9 cellular contexts compared by ENCODE assay signal in the genomic region with DNA sequence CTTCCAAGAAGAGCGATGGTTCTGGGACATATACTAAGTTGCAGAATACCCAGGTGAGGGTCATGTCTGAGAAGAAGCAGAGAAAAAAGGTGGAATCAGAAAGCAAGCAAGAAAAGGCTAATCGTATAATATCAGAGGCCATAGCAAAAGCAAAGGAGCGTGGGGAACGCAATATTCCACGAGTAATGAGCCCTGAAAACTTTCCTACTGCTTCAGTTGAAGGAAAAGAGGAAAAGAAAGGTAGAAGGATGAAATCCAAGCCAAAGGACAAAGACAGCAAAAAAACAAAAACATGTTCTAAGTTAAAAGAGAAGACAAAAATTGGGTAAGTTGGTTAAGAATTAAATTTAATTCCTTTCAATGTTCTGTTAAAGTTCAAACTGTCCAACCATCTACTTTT.
DNase-seq lines count a peak whose midpoint lies in the region; ATAC-seq, FAIRE-seq and TF ChIP-seq lines count a peak whose summit lies in the region.
"Had no signal": no experiment of that assay in that cellular context is flagged by ENCODE, and none has a peak within 500 bp of the region (broad histone marks: within the 10 kb centered on the region; RNA-seq: fewer than 3 reads in every experiment).

No MANE protein-coding gene starts in this region.

- no peaks in the 10 kb centered on the region for H3K27me3 ChIP-seq in RWPE2 (ENCODE audit: insufficient read depth, poor library complexity, severe bottlenecking)
- H3K27me3 ChIP-seq in small intestine (ENCODE audit: control insufficient read depth in 2 of 2, insufficient read depth in 2 of 2, low read length in 2 of 2) = no peaks in the 10 kb centered on the region

- ATAC-seq in RWPE2 (ENCODE audit: low read depth) (no peak), HG03521 (IDR thresholded peaks at IDR 0.05; ENCODE audit: unreplicated experiment) (no peak)

- no peak for FAIRE-seq in small intestine (lab: Jason Lieb, UNC)

- DNase-seq in NCI-H1105 treated with DMSO at 0.1 percent for 48 hours (lab: John Stamatoyannopoulos, UW) = peak; percentile 37
- no peak for DNase-seq in NCI-H1105 (lab: John Stamatoyannopoulos, UW)
- no peak for DNase-seq in RWPE2 (ENCODE audit: low spot score)
- DNase-seq in glomerular visceral epithelial cell (ENCODE audit: extremely low spot score) = peak; percentile 1
- peak; percentile 6 for DNase-seq in small intestine
- DNase-seq in dermis blood vessel endothelial cell = no peak
- no peak for DNase-seq in D341Med (ENCODE audit: low spot score)

- H3K4me3 ChIP-seq in RWPE2 (ENCODE audit: severe bottlenecking) (peak overlapping the region; percentile 31), small intestine (ENCODE audit: low read depth in 1 of 2, low read length in 2 of 2) (peak overlapping the region in 1 of 2 donors; percentile 39)

- H3K36me3 ChIP-seq in RWPE2 (ENCODE audit: low read depth) (peaks cover 46% of the 10 kb centered on the region), small intestine (ENCODE audit: control insufficient read depth in 2 of 2, insufficient read depth in 2 of 2, low read length in 2 of 2) (no peaks in the 10 kb centered on the region)

- no peaks in the 10 kb centered on the region for H3K9me3 ChIP-seq in RWPE2 (ENCODE audit: severe bottlenecking)
- H3K9me3 ChIP-seq in small intestine (ENCODE audit: control insufficient read depth, low read depth) = no peaks in the 10 kb centered on the region

- WGBS in small intestine, 3 donors = 16 to 28% (median 18%) methylated on average over 5 of the region's 5 CpGs

- no peak for TF ChIP-seq CTCF in RWPE2 (IDR thresholded peaks at IDR 0.05; ENCODE audit: poor library complexity, severe bottlenecking)

- peaks cover 32% of the 10 kb centered on the region for H3K4me1 ChIP-seq in RWPE2 (ENCODE audit: insufficient read depth, poor library complexity, severe bottlenecking)
- no peaks in the 10 kb centered on the region for H3K4me1 ChIP-seq in small intestine (ENCODE audit: control insufficient read depth in 2 of 2, insufficient read depth in 1 of 2, low read depth in 1 of 2, low read length in 1 of 2)

- peak overlapping the region; percentile 89 for H3K27ac ChIP-seq in RWPE2 (ENCODE audit: poor library complexity, severe bottlenecking)
- peak overlapping the region in 1 of 2 donors; percentile 55 for H3K27ac ChIP-seq in small intestine (ENCODE audit: low read depth in 1 of 2, low read length in 1 of 2)
- H3K27ac ChIP-seq: C4-2B had no signal

Comparison
In these comparisons a context has a peak if more than half of its experiments do, and no peak if none do; other contexts are left out.
1. DNase-seq: peak in NCI-H1105 treated with DMSO at 0.1 percent for 48 hours (single experiment), glomerular visceral epithelial cell (single experiment) and small intestine (single experiment); none in NCI-H1105 (single experiment), RWPE2 (single experiment), dermis blood vessel endothelial cell (single experiment) and D341Med (single experiment).